ENCODE assay signal across 8 cellular contexts in genomic region chr2:200471324-200471848, GRCh38.
A peak's percentile ranks its signal among the peaks of the same experiment; 100 is the strongest.
DNase-seq lines count a peak whose midpoint lies in the region; ATAC-seq lines count a peak whose summit lies in the region.

No MANE protein-coding gene starts in this region.

- peak; percentile 79 for ATAC-seq in GM18909 (IDR thresholded peaks at IDR 0.05; ENCODE audit: poor library complexity, unreplicated experiment)
- peak; percentile 84 for ATAC-seq in HG03039 (IDR thresholded peaks at IDR 0.05; ENCODE audit: unreplicated experiment)

- peak; percentile 17 for DNase-seq in COLO829 (ENCODE audit: low spot score)
- DNase-seq in NCI-H510A (lab: John Stamatoyannopoulos, UW): peak; percentile 9
- peak; percentile 40 for DNase-seq in activated naive CD4-positive, alpha-beta T cell treated with Interleukin-2 at 50 U/mL for 16 hours
- peak; percentile 26 for DNase-seq in hepatic stellate cell (ENCODE audit: low spot score)
- DNase-seq in stimulated activated CD8-positive, alpha-beta memory T cell treated with anti-CD3 and anti-CD28 coated beads, Interleukin-4, amount 100 ng/mL, for 48 hours: peak; percentile 55
- DNase-seq in DMS114 treated with DMSO at 0.1 percent for 48 hours (lab: John Stamatoyannopoulos, UW; ENCODE audit: unreplicated experiment): no peak
